24 cellular contexts compared by ENCODE assay signal in genomic region chr4:23946307-23946706, GRCh38. TPM values are rescaled to one million over a fixed set of nuclear protein-coding genes. Genes with fewer than 3 reads are reported as not detected.
DNase-seq lines count a peak whose midpoint lies in the region; ATAC-seq and TF ChIP-seq lines count a peak whose summit lies in the region.
"Had no signal": no experiment of that assay in that cellular context is flagged by ENCODE, and none has a peak within 500 bp of the region (broad histone marks: within the 10 kb centered on the region; RNA-seq: fewer than 3 reads in every experiment).

No MANE protein-coding gene starts in this region.

- no peak overlapping the region for H2BK5ac ChIP-seq in neuronal stem cell (ENCODE audit: low read length)

- 55 to 59% (median 58%) methylated on average over 6 of the region's 6 CpGs for whole genome bisulfite sequencing in heart left ventricle, 4 donors
- 55% methylated on average over 6 of the region's 6 CpGs for WGBS in esophagus muscularis mucosa
- WGBS in neuronal stem cell (ENCODE audit: extremely low coverage in 2 of 2, insufficient read length in 2 of 2, insufficient replicate concordance in 1 of 2), 2 donors = no CpG with 5 or more reads among the region's 6 CpGs

- H3K27ac ChIP-seq in heart left ventricle = peak overlapping the region in 7 of 12 donors; percentile 20 to 66 (median 55)
- peak overlapping the region; percentile 67 to 82 (median 75) for H3K27ac ChIP-seq in esophagus muscularis mucosa (replicated peaks in 1 of 4)
- H3K27ac ChIP-seq in neuronal stem cell (replicated peaks; ENCODE audit: low read length) = no peak overlapping the region
- peak overlapping the region; percentile 53 for H3K27ac ChIP-seq in stomach smooth muscle (ENCODE audit: low read length)
- H3K27ac ChIP-seq: A549 had no signal

- H3K4me1 ChIP-seq in heart left ventricle = peaks cover 0 to 9% (median 2%) of the 10 kb centered on the region in 12 donors
- H3K4me1 ChIP-seq in esophagus muscularis mucosa = peaks cover 8 to 34% (median 31%) of the 10 kb centered on the region in 4 donors
- peaks cover 4 to 6% of the 10 kb centered on the region in 2 donors for H3K4me1 ChIP-seq in neuronal stem cell (ENCODE audit: control insufficient read depth in 2 of 2, insufficient read depth in 1 of 2, low read depth in 1 of 2, low read length in 2 of 2)
- H3K4me1 ChIP-seq in stomach smooth muscle (ENCODE audit: control insufficient read depth, insufficient read depth, low read length) = no peaks in the 10 kb centered on the region
- H3K4me1 ChIP-seq: A549, BE2C had no signal

- ATAC-seq in heart left ventricle (peak; percentile 27 to 63 (median 44)), left cardiac atrium (no peak)
- ATAC-seq: A549; activated T-helper 17 cell treated with anti-CD3 and anti-CD28 coated beads, Interleukin-2, amount 50 U/mL, for 72 hours; naive thymus-derived CD8-positive, alpha-beta T cell had no signal

- H3K9me3 ChIP-seq in heart left ventricle (no peaks in the 10 kb centered on the region), esophagus muscularis mucosa (no peaks in the 10 kb centered on the region), neuronal stem cell (replicated peaks in 1 of 2; ENCODE audit: control insufficient read depth in 2 of 2, insufficient read depth in 1 of 2, low read depth in 1 of 2, low read length in 2 of 2) (no peaks in the 10 kb centered on the region), stomach smooth muscle (ENCODE audit: control insufficient read depth in 2 of 2, low read length in 2 of 2) (no peaks in the 10 kb centered on the region)
- H3K9me3 ChIP-seq: A549, BE2C had no signal

- H2BK15ac ChIP-seq in neuronal stem cell (ENCODE audit: low read length) = no peak overlapping the region

- intact Hi-C loops in heart left ventricle (cut with DNase I) = no loop called here
- intact Hi-C loops in left cardiac atrium (cut with DNase I) = no loop called here
- intact Hi-C loops in esophagus muscularis mucosa (cut with DNase I) = no loop called here

- H4K8ac ChIP-seq in neuronal stem cell (ENCODE audit: low read depth, low read length) = no peak overlapping the region

- TF ChIP-seq CTCF in heart left ventricle (IDR thresholded peaks at IDR 0.05) (no peak), esophagus muscularis mucosa (IDR thresholded peaks at IDR 0.05) (no peak)

- no peak overlapping the region for H2BK12ac ChIP-seq in neuronal stem cell (ENCODE audit: low read length)

- no peak overlapping the region for H3K14ac ChIP-seq in neuronal stem cell (ENCODE audit: low read length)

- H3K23ac ChIP-seq in neuronal stem cell (ENCODE audit: low read depth, low read length, poor library complexity) = no peak overlapping the region

- no peak overlapping the region for H3K4me2 ChIP-seq in neuronal stem cell (ENCODE audit: insufficient read depth, low read length, poor library complexity, severe bottlenecking)
- H3K4me2 ChIP-seq: A549 had no signal

- H3K4me3 ChIP-seq in heart left ventricle (no peak overlapping the region), esophagus muscularis mucosa (peak overlapping the region in 1 of 4 donors; percentile 9), neuronal stem cell (ENCODE audit: low read length in 2 of 2) (no peak overlapping the region), stomach smooth muscle (ENCODE audit: low read length in 2 of 2) (peak overlapping the region in 1 of 2 donors; percentile 24)
- H3K4me3 ChIP-seq: A549 had no signal

- no peak overlapping the region for H2BK120ac ChIP-seq in neuronal stem cell (ENCODE audit: low read depth, low read length)

- H3K4ac ChIP-seq in neuronal stem cell (ENCODE audit: low read length) = no peak overlapping the region

- H3K18ac ChIP-seq in neuronal stem cell (ENCODE audit: low read length) = no peak overlapping the region

- DNase-seq in heart left ventricle (peak in 1 of 5 donors; percentile 31), left cardiac atrium (no peak), esophagus muscularis mucosa (ENCODE audit: extremely low spot score) (no peak), neuronal stem cell (ENCODE audit: low spot score) (no peak), NCI-H345 treated with DMSO at 0.1 percent for 48 hours (lab: John Stamatoyannopoulos, UW; ENCODE audit: unreplicated experiment) (no peak)
- DNase-seq in NK-92 treated with Interleukin-12 subunit alpha and Interleukin-12 subunit beta, amount 100 ng/mL, for 24 hours (lab: John Stamatoyannopoulos, UW) = no peak
- DNase-seq in stimulated activated CD4-positive, alpha-beta T cell treated with anti-CD3 and anti-CD28 coated beads, Interleukin-4, amount 100 ng/mL, for 1 hour = no peak
- DNase-seq: activated CD4-positive, alpha-beta memory T cell treated with anti-CD3 and anti-CD28 coated beads for 36 hours; activated CD4-positive, CD25-positive, alpha-beta regulatory T cell; activated CD8-positive, alpha-beta memory T cell treated with anti-CD3 and anti-CD28 coated beads, Interleukin-2, amount 50 U/mL, for 48 hours; BE2C; central memory CD4-positive, alpha-beta T cell; COR-L47; dermis blood vessel endothelial cell; glutamatergic neuron; Karpas-422; naive thymus-derived CD8-positive, alpha-beta T cell; NCI-H1048; NCI-H1930; NCI-H2227 treated with DMSO at 0.1 percent for 48 hours; stimulated activated CD4-positive, alpha-beta T cell treated with anti-CD3 and anti-CD28 coated beads, Interleukin-1b, Interleukin-23, amount 100 ng/mL, for 48 hours had no signal

- no peak for TF ChIP-seq EP300 in esophagus muscularis mucosa (IDR thresholded peaks at IDR 0.05)

- no peak overlapping the region for H2AK5ac ChIP-seq in neuronal stem cell (ENCODE audit: low read depth, low read length)

- no peak overlapping the region for H4K91ac ChIP-seq in neuronal stem cell (ENCODE audit: low read depth, low read length, poor library complexity)

- H2AFZ ChIP-seq in neuronal stem cell (ENCODE audit: low read length) = peak overlapping the region; percentile 87

- H3K9ac ChIP-seq in neuronal stem cell (ENCODE audit: low read depth, low read length, poor library complexity) = no peak overlapping the region
- H3K9ac ChIP-seq in stomach smooth muscle (ENCODE audit: low read length in 2 of 2) = no peak overlapping the region

- no peak for TF ChIP-seq POLR2A in heart left ventricle (IDR thresholded peaks at IDR 0.05)
- TF ChIP-seq POLR2A in esophagus muscularis mucosa (IDR thresholded peaks at IDR 0.05; ENCODE audit: low read depth) = no peak

- no peaks in the 10 kb centered on the region for H3K36me3 ChIP-seq in heart left ventricle
- H3K36me3 ChIP-seq in esophagus muscularis mucosa = no peaks in the 10 kb centered on the region
- H3K36me3 ChIP-seq in neuronal stem cell (replicated peaks in 1 of 2; ENCODE audit: control insufficient read depth in 2 of 2, insufficient read depth in 2 of 2, low read length in 2 of 2) = no peaks in the 10 kb centered on the region
- no peaks in the 10 kb centered on the region for H3K36me3 ChIP-seq in stomach smooth muscle (ENCODE audit: control insufficient read depth in 2 of 2, insufficient read depth in 2 of 2, low read length in 2 of 2)
- H3K36me3 ChIP-seq: BE2C had no signal

- H3K27me3 ChIP-seq in heart left ventricle (no peaks in the 10 kb centered on the region), esophagus muscularis mucosa (no peaks in the 10 kb centered on the region), neuronal stem cell (ENCODE audit: control insufficient read depth in 3 of 3, insufficient read depth in 3 of 3, low read depth in 1 of 3, low read length in 3 of 3) (no peaks in the 10 kb centered on the region), stomach smooth muscle (ENCODE audit: control insufficient read depth in 1 of 2, insufficient read depth in 2 of 2, low read length in 2 of 2) (no peaks in the 10 kb centered on the region)
- H3K27me3 ChIP-seq: BE2C had no signal

- H3K79me1 ChIP-seq in neuronal stem cell (ENCODE audit: low read depth, low read length) = no peaks in the 10 kb centered on the region

RNA-seq across cellular contexts. Expression of gene PPARGC1A, which starts 56.5 kb away (rescaled TPM):
- 100 to 1,000 TPM in 1 of 9 donors, 10 to 100 TPM in 8; 47.2 to 103 (median 84.4) TPM for total RNA-seq in heart left ventricle
- 10 to 100 TPM; 25.4 to 25.6 TPM for polyA plus RNA-seq in heart left ventricle
- total RNA-seq in left cardiac atrium = 100 to 1,000 TPM in 1 of 2 donors, 10 to 100 TPM in 1; 75.4 to 180 TPM
- total RNA-seq in esophagus muscularis mucosa = 10 to 100 TPM; 13.8 to 22.8 (median 17.1) TPM
- 2.1 TPM for polyA plus RNA-seq in neuronal stem cell (2013, experiment 1 of 2)
- 2.0 TPM for polyA plus RNA-seq in neuronal stem cell (2013, experiment 2 of 2)
- total RNA-seq: activated CD4-positive, alpha-beta memory T cell treated with anti-CD3 and anti-CD28 coated beads for 36 hours; activated T-helper 17 cell treated with anti-CD3 and anti-CD28 coated beads, Interleukin-2, amount 50 U/mL, for 72 hours; naive thymus-derived CD8-positive, alpha-beta T cell had no signal
- polyA plus RNA-seq: naive thymus-derived CD8-positive, alpha-beta T cell had no signal

Comparison
In these comparisons a context has a peak if more than half of its experiments do, and no peak if none do; other contexts are left out.
1. ATAC-seq: peak in heart left ventricle (4 of 4); none in left cardiac atrium (0 of 2).